ENCODE assay signal across 10 cellular contexts in the genomic region with DNA sequence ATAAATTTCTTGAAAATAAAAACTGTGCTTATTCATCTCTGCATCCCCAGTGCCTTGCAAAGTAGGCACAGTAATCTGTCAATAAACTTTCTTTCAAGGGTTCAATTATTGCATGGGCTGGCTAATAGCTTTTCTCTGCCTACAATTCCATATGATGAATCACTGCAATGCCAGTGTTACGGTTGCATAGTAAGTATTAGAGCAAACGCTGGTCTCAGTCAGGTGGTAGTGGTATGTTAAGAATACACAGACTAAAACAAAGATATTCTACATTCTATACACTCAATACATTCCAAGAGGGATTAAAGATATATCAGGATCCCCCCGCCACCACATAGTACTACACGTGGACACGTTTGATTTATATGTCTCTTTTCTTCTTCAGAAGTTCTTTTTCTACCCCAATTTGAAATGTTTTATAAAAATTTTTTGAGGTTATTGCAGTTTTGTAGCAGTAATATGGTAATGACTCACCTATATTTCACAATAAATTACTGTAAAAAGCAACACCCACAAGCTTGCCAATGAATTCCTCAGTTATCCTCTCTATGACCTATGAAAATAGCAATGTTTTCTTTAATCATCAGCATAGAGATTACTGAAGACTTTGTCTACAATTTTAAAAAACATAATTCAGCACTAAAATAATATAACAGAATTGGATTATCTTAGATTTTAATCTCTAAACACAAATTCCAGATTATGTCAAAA.
DNase-seq lines count a peak whose midpoint lies in the region; ATAC-seq and TF ChIP-seq lines count a peak whose summit lies in the region.
"Had no signal": no experiment of that assay in that cellular context is flagged by ENCODE, and none has a peak within 500 bp of the region (broad histone marks: within the 10 kb centered on the region; RNA-seq: fewer than 3 reads in every experiment).

No MANE protein-coding gene starts in this region.

- H2AK5ac ChIP-seq in trophoblast cell (ENCODE audit: low read length) = no peak overlapping the region

- H4K91ac ChIP-seq in trophoblast cell (ENCODE audit: low read depth, low read length) = no peak overlapping the region

- no CpG with 5 or more reads among the region's 5 CpGs for WGBS in trophoblast cell (ENCODE audit: extremely low coverage, insufficient coverage, insufficient read length)
- 74 to 83% (median 77%) methylated on average over 5 of the region's 5 CpGs for WGBS in adrenal gland, 4 donors

- H3K79me2 ChIP-seq in trophoblast cell (ENCODE audit: control insufficient read depth, insufficient read depth, low read length, poor library complexity) = no peaks in the 10 kb centered on the region

- no peak overlapping the region for H3K14ac ChIP-seq in trophoblast cell (ENCODE audit: low read length)

- no peak overlapping the region for H2AFZ ChIP-seq in trophoblast cell (ENCODE audit: insufficient read depth, low read length, poor library complexity)

- H2BK12ac ChIP-seq in trophoblast cell (ENCODE audit: low read length) = no peak overlapping the region

- H3K4me1 ChIP-seq in trophoblast cell (ENCODE audit: control insufficient read depth in 1 of 2, insufficient read depth in 2 of 2, low read length in 2 of 2) (peaks cover 3 to 5% of the 10 kb centered on the region in 2 experiments), adrenal gland (replicated peaks in 1 of 2) (peaks cover 0 to 12% of the 10 kb centered on the region in 2 donors)

- H3K9ac ChIP-seq in trophoblast cell (ENCODE audit: low read length) = no peak overlapping the region

- H3K4me2 ChIP-seq in trophoblast cell (ENCODE audit: low read length) = no peak overlapping the region

- intact Hi-C loops in adrenal gland (cut with DNase I) = no loop called here

- no peak overlapping the region for H4K8ac ChIP-seq in trophoblast cell (ENCODE audit: low read depth, low read length)

- no peaks in the 10 kb centered on the region for H3K79me1 ChIP-seq in trophoblast cell (ENCODE audit: low read length)

- no peaks in the 10 kb centered on the region for H3K9me3 ChIP-seq in trophoblast cell (ENCODE audit: insufficient read depth, low read depth, low read length)
- no peaks in the 10 kb centered on the region for H3K9me3 ChIP-seq in adrenal gland (replicated peaks in 1 of 3)
- H3K9me3 ChIP-seq: thyroid gland had no signal

- H4K12ac ChIP-seq in trophoblast cell (ENCODE audit: low read depth, low read length) = no peak overlapping the region

- TF ChIP-seq CTCF in adrenal gland (IDR thresholded peaks at IDR 0.05) = no peak

- no peak overlapping the region for H3K23ac ChIP-seq in trophoblast cell (ENCODE audit: low read length)

- H3K4me3 ChIP-seq in trophoblast cell (ENCODE audit: low read depth, low read length) (no peak overlapping the region), adrenal gland (no peak overlapping the region)
- H3K4me3 ChIP-seq: thyroid gland had no signal

- H3K27me3 ChIP-seq in trophoblast cell (ENCODE audit: insufficient read depth, low read length) (no peaks in the 10 kb centered on the region), adrenal gland (peaks cover 4% of the 10 kb centered on the region)
- H3K27me3 ChIP-seq: thyroid gland had no signal

- no peak overlapping the region for H3K18ac ChIP-seq in trophoblast cell (ENCODE audit: low read length)

- H3K27ac ChIP-seq in epithelial cell of prostate (peak overlapping the region; percentile 99), trophoblast cell (ENCODE audit: low read depth, low read length) (no peak overlapping the region), adrenal gland (peak overlapping the region in 1 of 5 donors; percentile 58)
- H3K27ac ChIP-seq: thyroid gland had no signal

- DNase-seq in Daoy (ENCODE audit: low read depth) (peak; percentile 33), NCI-H460 (ENCODE audit: extremely low read depth, low read depth) (peak; percentile 20), epithelial cell of prostate (ENCODE audit: low read depth, low spot score) (peak; percentile 78), trophoblast cell (peak; percentile 53 to 79), adrenal gland (no peak), NCI-H1092 (lab: John Stamatoyannopoulos, UW) (no peak)
- no peak for DNase-seq in activated CD8-positive, alpha-beta memory T cell treated with anti-CD3 and anti-CD28 coated beads, Interleukin-2, amount 50 U/mL, for 4 hours
- DNase-seq: nephron progenitor cell, thyroid gland had no signal

- no peak for ATAC-seq in HG03045 (IDR thresholded peaks at IDR 0.05; ENCODE audit: unreplicated experiment)

- no peak overlapping the region for H2BK120ac ChIP-seq in trophoblast cell (ENCODE audit: insufficient read depth, low read length, poor library complexity)

- H3K4ac ChIP-seq in trophoblast cell (ENCODE audit: low read depth, low read length) = no peak overlapping the region

- no peaks in the 10 kb centered on the region for H3K36me3 ChIP-seq in trophoblast cell (ENCODE audit: control insufficient read depth in 1 of 2, insufficient read depth in 2 of 2, low read length in 2 of 2)
- no peaks in the 10 kb centered on the region for H3K36me3 ChIP-seq in adrenal gland (replicated peaks in 1 of 2)
- H3K36me3 ChIP-seq: thyroid gland had no signal

- no peak for TF ChIP-seq POLR2A in adrenal gland (IDR thresholded peaks at IDR 0.05)

- H2BK5ac ChIP-seq in trophoblast cell (ENCODE audit: low read depth, low read length, poor library complexity) = no peak overlapping the region

Comparison
In these comparisons a context has a peak if more than half of its experiments do, and no peak if none do; other contexts are left out.
1. DNase-seq: peak in Daoy (single experiment), NCI-H460 (single experiment), epithelial cell of prostate (single experiment) and trophoblast cell (2 of 2); none in activated CD8-positive, alpha-beta memory T cell treated with anti-CD3 and anti-CD28 coated beads, Interleukin-2, amount 50 U/mL, for 4 hours (single experiment), adrenal gland (0 of 7) and NCI-H1092 (single experiment).